In genomic region chr20:62136283-62137091, GRCh38 we compare ENCODE assay signal across 8 cellular contexts. TPM values are rescaled to one million over a fixed set of nuclear protein-coding genes. Genes with fewer than 3 reads are reported as not detected.
DNase-seq lines count a peak whose midpoint lies in the region; ATAC-seq and TF ChIP-seq lines count a peak whose summit lies in the region.

No MANE protein-coding gene starts in this region.

- TF ChIP-seq POLR2A in ovary (IDR thresholded peaks at IDR 0.05), result no peak

- no peak overlapping the region for H3K4me3 Mint-ChIP-seq in activated T-helper 1 cell treated with anti-CD3 and anti-CD28 coated beads, Interleukin-12 subunit alpha, Interleukin-12 subunit beta, Interleukin-2, Interleukin-4 antibody, amounts not matched to agents 30 ng/mL and 10 ng/mL and 1 ng/mL, durations not matched to agents 14 hours and 24 hours and 36 hours

- DNase-seq in Caki2 (ENCODE audit: low read depth), result peak; percentile 69
- DNase-seq in HT-29 (ENCODE audit: low spot score), result peak; percentile 92
- DNase-seq in RKO (ENCODE audit: low spot score), result peak; percentile 80
- peak; percentile 49 for DNase-seq in activated T-helper 1 cell treated with anti-CD3 and anti-CD28 coated beads, Interleukin-12 subunit alpha, Interleukin-12 subunit beta, Interleukin-2, Interleukin-4 antibody, amounts not matched to agents 30 ng/mL and 10 ng/mL and 1 ng/mL, durations not matched to agents 14 hours and 24 hours and 36 hours (ENCODE audit: low spot score)
- peak; percentile 54 to 72 for DNase-seq in fibroblast of lung (ENCODE audit: low read depth in 2 of 2)
- DNase-seq in ovary, result peak; percentile 44 to 77 (median 71)
- no peak for DNase-seq in globus pallidus (ENCODE audit: low spot score)

- H3K27me3 Mint-ChIP-seq in activated T-helper 1 cell treated with anti-CD3 and anti-CD28 coated beads, Interleukin-12 subunit alpha, Interleukin-12 subunit beta, Interleukin-2, Interleukin-4 antibody, amounts not matched to agents 30 ng/mL and 10 ng/mL and 1 ng/mL, durations not matched to agents 14 hours and 24 hours and 36 hours (ENCODE audit: insufficient read depth), result no peaks in the 10 kb centered on the region

- intact Hi-C loops in activated T-helper 1 cell treated with anti-CD3 and anti-CD28 coated beads, Interleukin-12 subunit alpha, Interleukin-12 subunit beta, Interleukin-2, Interleukin-4 antibody, amounts not matched to agents 30 ng/mL and 10 ng/mL and 1 ng/mL, durations not matched to agents 14 hours and 24 hours and 36 hours (cut with micrococcal nuclease), result loop anchor here (1.0 to 5.0 kb wide), 2 partner anchors 109 to 125 kb away; no protein-coding TSS in a partner anchor
- intact Hi-C loops in ovary (cut with DNase I), result loop anchor here in 3 of 4 donors (5.0 kb wide), 2 partner anchors 109 to 114 kb away; no protein-coding TSS in a partner anchor

- no peaks in the 10 kb centered on the region for H3K9me3 Mint-ChIP-seq in activated T-helper 1 cell treated with anti-CD3 and anti-CD28 coated beads, Interleukin-12 subunit alpha, Interleukin-12 subunit beta, Interleukin-2, Interleukin-4 antibody, amounts not matched to agents 30 ng/mL and 10 ng/mL and 1 ng/mL, durations not matched to agents 14 hours and 24 hours and 36 hours

- TF ChIP-seq EP300 in ovary (IDR thresholded peaks at IDR 0.05), result no peak

- peaks cover 30% of the 10 kb centered on the region for H3K79me2 ChIP-seq in fibroblast of lung (ENCODE audit: control insufficient read depth, insufficient read depth, low read length)

- H3K36me3 ChIP-seq in fibroblast of lung (ENCODE audit: control insufficient read depth, insufficient read depth, low read length) (peaks cover 35% of the 10 kb centered on the region), ovary (no peaks in the 10 kb centered on the region)

- no peak overlapping the region for H3K9ac ChIP-seq in fibroblast of lung (ENCODE audit: insufficient read depth, low read length)

- peaks cover 6% of the 10 kb centered on the region for H3K4me1 ChIP-seq in fibroblast of lung (ENCODE audit: control insufficient read depth, extremely low read depth, insufficient read depth, low read length)
- H3K4me1 ChIP-seq in ovary (ENCODE audit: insufficient read depth), result peaks cover 4% of the 10 kb centered on the region

- in situ Hi-C loops in Caki2 (cut with HindIII; ENCODE audit: low pct_unique_long_range_greater_than_20kb, low sequenced_read_pairs), result no loop called here

- H3K9me3 ChIP-seq in fibroblast of lung (ENCODE audit: control insufficient read depth, insufficient read depth, low read depth, low read length), result no peaks in the 10 kb centered on the region
- H3K9me3 ChIP-seq in ovary, result no peaks in the 10 kb centered on the region

- no peaks in the 10 kb centered on the region for H3K27me3 ChIP-seq in fibroblast of lung (ENCODE audit: control insufficient read depth, insufficient read depth, low read length)
- H3K27me3 ChIP-seq in ovary, result no peaks in the 10 kb centered on the region

- H4K20me1 ChIP-seq in fibroblast of lung (ENCODE audit: control insufficient read depth, extremely low read depth, insufficient read depth, low read length), result peaks cover 2% of the 10 kb centered on the region

- TF ChIP-seq CTCF in fibroblast of lung (conservative IDR thresholded peaks at IDR 0.05 in 1 of 2, IDR thresholded peaks at IDR 0.05 in 1 of 2; ENCODE audit: low read depth in 1 of 2, low read length in 2 of 2) (peak; percentile 73 to 79), ovary (IDR thresholded peaks at IDR 0.05) (peak; percentile 26 to 57 (median 49))

- H3K27ac Mint-ChIP-seq in activated T-helper 1 cell treated with anti-CD3 and anti-CD28 coated beads, Interleukin-12 subunit alpha, Interleukin-12 subunit beta, Interleukin-2, Interleukin-4 antibody, amounts not matched to agents 30 ng/mL and 10 ng/mL and 1 ng/mL, durations not matched to agents 14 hours and 24 hours and 36 hours, result no peak overlapping the region

- H3K4me1 Mint-ChIP-seq in activated T-helper 1 cell treated with anti-CD3 and anti-CD28 coated beads, Interleukin-12 subunit alpha, Interleukin-12 subunit beta, Interleukin-2, Interleukin-4 antibody, amounts not matched to agents 30 ng/mL and 10 ng/mL and 1 ng/mL, durations not matched to agents 14 hours and 24 hours and 36 hours (ENCODE audit: low read depth), result peaks cover 50% of the 10 kb centered on the region

- no peak for ATAC-seq in GM21423 (IDR thresholded peaks at IDR 0.05; ENCODE audit: unreplicated experiment)

- H3K4me3 ChIP-seq in fibroblast of lung (replicated peaks in 1 of 4; ENCODE audit: control extremely low read depth in 1 of 4, insufficient read depth in 1 of 4, low read depth in 3 of 4, low read length in 4 of 4) (no peak overlapping the region), ovary (no peak overlapping the region)

- peaks cover 54% of the 10 kb centered on the region for H3K36me3 Mint-ChIP-seq in activated T-helper 1 cell treated with anti-CD3 and anti-CD28 coated beads, Interleukin-12 subunit alpha, Interleukin-12 subunit beta, Interleukin-2, Interleukin-4 antibody, amounts not matched to agents 30 ng/mL and 10 ng/mL and 1 ng/mL, durations not matched to agents 14 hours and 24 hours and 36 hours (ENCODE audit: low read depth)

- H2AFZ ChIP-seq in fibroblast of lung (ENCODE audit: low read length), result no peak overlapping the region

- H3K4me2 ChIP-seq in fibroblast of lung (ENCODE audit: extremely low read depth, insufficient read depth, low read length), result no peak overlapping the region

- 43 to 51% (median 45%) methylated on average over 8 of the region's 8 CpGs for WGBS in ovary, 3 donors

- H3K27ac ChIP-seq in fibroblast of lung (ENCODE audit: insufficient read depth, low read length), result no peak overlapping the region
- no peak overlapping the region for H3K27ac ChIP-seq in ovary

RNA-seq across cellular contexts. Expression of gene PSMA7, which starts 6.7 kb away (rescaled TPM):
- 687 and 810 TPM in 2 replicates for total RNA-seq in Caki2 (2014; rRNA removed; shearing (Covaris generic); ENCODE audit: low replicate concordance)
- total RNA-seq in HT-29 (2014; rRNA removed; shearing (Covaris generic)), result 822 and 933 TPM in 2 replicates
- 444 and 450 TPM in 2 replicates for total RNA-seq in activated T-helper 1 cell treated with anti-CD3 and anti-CD28 coated beads, Interleukin-12 subunit alpha, Interleukin-12 subunit beta, Interleukin-2, Interleukin-4 antibody, amounts not matched to agents 30 ng/mL and 10 ng/mL and 1 ng/mL, durations not matched to agents 14 hours and 24 hours and 36 hours
- total RNA-seq in fibroblast of lung (234 and 274 TPM in 2 replicates), ovary (100 to 1,000 TPM; 163 to 214 (median 168) TPM)
- polyA plus RNA-seq in fibroblast of lung (342 and 397 TPM in 2 replicates), ovary (100 to 1,000 TPM; 105 to 212 TPM)
- 312 and 394 TPM in 2 replicates for polyA plus RNA-seq in fibroblast of lung (2012)
- polyA minus RNA-seq in fibroblast of lung (ENCODE audit: low replicate concordance), result 167 and 214 TPM in 2 replicates

RNA-seq across cellular contexts. Expression of gene SS18L1, which starts 7.1 kb away (rescaled TPM):
- 7.1 and 8.2 TPM in 2 replicates for total RNA-seq in Caki2 (2014; rRNA removed; shearing (Covaris generic); ENCODE audit: low replicate concordance)
- total RNA-seq in HT-29 (2014; rRNA removed; shearing (Covaris generic)), result 57.1 and 65.8 TPM in 2 replicates
- 24.3 and 29.4 TPM in 2 replicates for total RNA-seq in activated T-helper 1 cell treated with anti-CD3 and anti-CD28 coated beads, Interleukin-12 subunit alpha, Interleukin-12 subunit beta, Interleukin-2, Interleukin-4 antibody, amounts not matched to agents 30 ng/mL and 10 ng/mL and 1 ng/mL, durations not matched to agents 14 hours and 24 hours and 36 hours
- total RNA-seq in fibroblast of lung (5.6 and 7.4 TPM in 2 replicates), ovary (10 to 100 TPM in 6 of 7 donors, 1 to 10 TPM in 1; 9.5 to 14.3 (median 12.4) TPM)
- polyA plus RNA-seq in fibroblast of lung (3.8 and 4.7 TPM in 2 replicates), ovary (1 to 10 TPM; 7.7 to 8.7 TPM)
- polyA plus RNA-seq in fibroblast of lung (2012), result 4.0 TPM in 2 replicates
- polyA minus RNA-seq in fibroblast of lung (ENCODE audit: low replicate concordance), result 1.3 and 20.2 TPM in 2 replicates

RNA-seq across cellular contexts. Expression of gene LSM14B, which starts 14.2 kb away (rescaled TPM):
- total RNA-seq in Caki2 (2014; rRNA removed; shearing (Covaris generic); ENCODE audit: low replicate concordance), result 57.4 and 65.1 TPM in 2 replicates
- 76.1 and 80.0 TPM in 2 replicates for total RNA-seq in HT-29 (2014; rRNA removed; shearing (Covaris generic))
- 39.6 and 43.2 TPM in 2 replicates for total RNA-seq in activated T-helper 1 cell treated with anti-CD3 and anti-CD28 coated beads, Interleukin-12 subunit alpha, Interleukin-12 subunit beta, Interleukin-2, Interleukin-4 antibody, amounts not matched to agents 30 ng/mL and 10 ng/mL and 1 ng/mL, durations not matched to agents 14 hours and 24 hours and 36 hours
- total RNA-seq in fibroblast of lung (46.7 and 48.7 TPM in 2 replicates), ovary (10 to 100 TPM; 21.5 to 62.2 (median 56.1) TPM)
- polyA plus RNA-seq in fibroblast of lung (20.2 and 24.7 TPM in 2 replicates), ovary (10 to 100 TPM; 21.7 to 39.8 TPM)
- 32.4 and 34.4 TPM in 2 replicates for polyA plus RNA-seq in fibroblast of lung (2012)
- polyA minus RNA-seq in fibroblast of lung (ENCODE audit: low replicate concordance), result 27.2 and 30.0 TPM in 2 replicates

RNA-seq across cellular contexts. Expression of gene MTG2, which starts 46.3 kb away (rescaled TPM):
- 21.8 and 31.6 TPM in 2 replicates for total RNA-seq in Caki2 (2014; rRNA removed; shearing (Covaris generic); ENCODE audit: low replicate concordance)
- 41.9 and 44.2 TPM in 2 replicates for total RNA-seq in HT-29 (2014; rRNA removed; shearing (Covaris generic))
- total RNA-seq in activated T-helper 1 cell treated with anti-CD3 and anti-CD28 coated beads, Interleukin-12 subunit alpha, Interleukin-12 subunit beta, Interleukin-2, Interleukin-4 antibody, amounts not matched to agents 30 ng/mL and 10 ng/mL and 1 ng/mL, durations not matched to agents 14 hours and 24 hours and 36 hours, result 45.4 and 46.3 TPM in 2 replicates
- total RNA-seq in fibroblast of lung (17.5 and 20.5 TPM in 2 replicates), ovary (10 to 100 TPM; 16.2 to 36.9 (median 33.3) TPM)
- polyA plus RNA-seq in fibroblast of lung (16.5 and 26.2 TPM in 2 replicates), ovary (10 to 100 TPM; 12.7 to 35.5 TPM)
- polyA plus RNA-seq in fibroblast of lung (2012), result 19.2 and 33.9 TPM in 2 replicates
- polyA minus RNA-seq in fibroblast of lung (ENCODE audit: low replicate concordance), result 4.1 and 16.1 TPM in 2 replicates
